ENCODE assay signal across 10 cellular contexts in genomic region chr12:7639571-7640122, GRCh38. TPM values are rescaled to one million over a fixed set of nuclear protein-coding genes. Genes with fewer than 3 reads are reported as not detected.
DNase-seq lines count a peak whose midpoint lies in the region; ATAC-seq and TF ChIP-seq lines count a peak whose summit lies in the region.
"Not testable (repeated sequence)": the region's sequence is repeated elsewhere in the genome, so short reads cannot be mapped to it uniquely, and the experiment has no call there.
"Had no signal": no experiment of that assay in that cellular context is flagged by ENCODE, and none has a peak within 500 bp of the region (broad histone marks: within the 10 kb centered on the region; RNA-seq: fewer than 3 reads in every experiment).

No MANE protein-coding gene starts in this region.

- not testable (repeated sequence) for ATAC-seq in lower lobe of right lung
- ATAC-seq in sciatic nerve = peak; percentile 26

- not testable (repeated sequence) for TF ChIP-seq CTCF in BJ (IDR thresholded peaks at IDR 0.05; ENCODE audit: insufficient read depth, low read depth, low read length); ascending aorta (IDR thresholded peaks at IDR 0.05); fibroblast of the aortic adventitia (IDR thresholded peaks at IDR 0.05; ENCODE audit: insufficient read depth, low read length); lower lobe of right lung (IDR thresholded peaks at IDR 0.05); tibial artery (IDR thresholded peaks at IDR 0.05)

- peak overlapping the region; percentile 84 for H3K27ac Mint-ChIP-seq in activated CD4-positive, alpha-beta memory T cell treated with anti-CD3 and anti-CD28 coated beads for 36 hours

- not testable (repeated sequence) for H3K9me3 ChIP-seq in KOPT-K1 (ENCODE audit: insufficient read depth, low read length, poor library complexity, severe bottlenecking); ascending aorta; lower lobe of right lung; tibial artery

- not testable (repeated sequence) for H3K36me3 ChIP-seq in BJ (ENCODE audit: control insufficient read depth, insufficient read depth, low read length); KOPT-K1 (ENCODE audit: insufficient read depth, low read length); ascending aorta; lower lobe of right lung; tibial artery

- intact Hi-C loops in activated CD4-positive, alpha-beta memory T cell treated with anti-CD3 and anti-CD28 coated beads for 36 hours (cut with micrococcal nuclease) = loop anchor here (2.0 to 10.0 kb wide), 5 partner anchors 165 to 507 kb away; partner anchors contain the start of genes CLSTN3 and SLC2A3
- intact Hi-C loops in ascending aorta (cut with DNase I) (loop anchor here (10.0 kb wide), 1 partner anchor 495 kb away; no protein-coding TSS in a partner anchor), lower lobe of right lung (cut with DNase I) (loop anchor here (10.0 kb wide), 1 partner anchor 425 kb away; no protein-coding TSS in a partner anchor), sciatic nerve (cut with DNase I) (loop anchor here (5.0 kb wide), 1 partner anchor 417 kb away; no protein-coding TSS in a partner anchor), tibial artery (cut with DNase I; ENCODE audit: low total_unique reads) (loop anchor here (2.0 kb wide), 1 partner anchor 419 kb away; no protein-coding TSS in a partner anchor)

- H3K9me3 Mint-ChIP-seq in activated CD4-positive, alpha-beta memory T cell treated with anti-CD3 and anti-CD28 coated beads for 36 hours = not testable (repeated sequence)

- H3K27me3 Mint-ChIP-seq in activated CD4-positive, alpha-beta memory T cell treated with anti-CD3 and anti-CD28 coated beads for 36 hours = not testable (repeated sequence)

- H3K4me3 Mint-ChIP-seq in activated CD4-positive, alpha-beta memory T cell treated with anti-CD3 and anti-CD28 coated beads for 36 hours = peak overlapping the region; percentile 79

- not testable (repeated sequence) for H3K36me3 Mint-ChIP-seq in activated CD4-positive, alpha-beta memory T cell treated with anti-CD3 and anti-CD28 coated beads for 36 hours

- peak overlapping the region; percentile 71 for H3K27ac ChIP-seq in KOPT-K1 (ENCODE audit: low read depth, low read length, poor library complexity, severe bottlenecking)
- H3K27ac ChIP-seq in ascending aorta, lower lobe of right lung, tibial artery: not testable (repeated sequence)

- not testable (repeated sequence) for H3K27me3 ChIP-seq in BJ (ENCODE audit: control insufficient read depth, insufficient read depth, low read length); ascending aorta; lower lobe of right lung (ENCODE audit: low read depth)
- H3K27me3 ChIP-seq in tibial artery = peaks cover 0 to 16% of the 10 kb centered on the region in 2 donors

- DNase-seq in BJ (ENCODE audit: low read depth); activated CD4-positive, alpha-beta memory T cell treated with anti-CD3 and anti-CD28 coated beads for 36 hours; ascending aorta (ENCODE audit: low spot score in 2 of 2); fibroblast of the aortic adventitia (ENCODE audit: low read depth); lower lobe of right lung; sciatic nerve (ENCODE audit: low spot score); tibial artery: not testable (repeated sequence)

- H3K4me1 ChIP-seq in ascending aorta, lower lobe of right lung: not testable (repeated sequence)
- H3K4me1 ChIP-seq in tibial artery = peaks cover 0 to 12% (median 0%) of the 10 kb centered on the region in 4 donors

- H3K4me3 ChIP-seq in BJ (ENCODE audit: low read depth, low read length) = peak overlapping the region; percentile 18; the same call in 1 of the 2 replicates
- H3K4me3 ChIP-seq in ascending aorta = peak overlapping the region; percentile 40 to 55
- H3K4me3 ChIP-seq in fibroblast of the aortic adventitia (ENCODE audit: low read depth, low read length) = peak overlapping the region; percentile 14
- H3K4me3 ChIP-seq in lower lobe of right lung = peak overlapping the region; percentile 43
- peak overlapping the region; percentile 42 to 44 for H3K4me3 ChIP-seq in tibial artery

- H3K4me1 Mint-ChIP-seq in activated CD4-positive, alpha-beta memory T cell treated with anti-CD3 and anti-CD28 coated beads for 36 hours (ENCODE audit: low read depth) = peaks cover 30% of the 10 kb centered on the region

- POLR2A ChIA-PET in BJ (lab: Charles Lee); activated CD4-positive, alpha-beta memory T cell treated with anti-CD3 and anti-CD28 coated beads for 36 hours (lab: Charles Lee): not testable (repeated sequence)

- CTCF ChIA-PET in BJ (lab: Yijun Ruan, JAX) = interaction anchor here (0.6 to 4.7 kb wide), 14 partner anchors 8 to 499 kb away, joined by 3 to 29 read pairs (median 4); no protein-coding TSS in a partner anchor
- CTCF ChIA-PET in activated CD4-positive, alpha-beta memory T cell treated with anti-CD3 and anti-CD28 coated beads for 36 hours (lab: Charles Lee) = interaction anchor here (0.6 to 7.1 kb wide), 12 partner anchors 8 to 450 kb away, joined by 3 to 69 read pairs (median 4); partner anchors contain the start of gene PEX5

RNA-seq across cellular contexts. Expression of gene APOBEC1, which starts 26.1 kb away (rescaled TPM):
- not detected in 2 replicates for polyA plus RNA-seq in BJ (2011; rRNA removed)
- not detected in 2 replicates for polyA minus RNA-seq in BJ (2011; rRNA and poly(A)+ RNA removed)
- not detected for total RNA-seq in activated CD4-positive, alpha-beta memory T cell treated with anti-CD3 and anti-CD28 coated beads for 36 hours
- total RNA-seq in ascending aorta (not detected), fibroblast of the aortic adventitia (ENCODE audit: low replicate concordance) (not detected in 2 replicates), lower lobe of right lung (not detected), sciatic nerve (not detected)
- total RNA-seq: occipital lobe, PC-9 had no signal

RNA-seq across cellular contexts. Expression of gene GDF3, which starts 55.9 kb away (rescaled TPM):
- polyA plus RNA-seq in BJ (2011; rRNA removed) = not detected in 2 replicates
- polyA minus RNA-seq in BJ (2011; rRNA and poly(A)+ RNA removed) = not detected in 2 replicates
- not detected for total RNA-seq in activated CD4-positive, alpha-beta memory T cell treated with anti-CD3 and anti-CD28 coated beads for 36 hours
- total RNA-seq in ascending aorta (not detected), fibroblast of the aortic adventitia (ENCODE audit: low replicate concordance) (not detected in 2 replicates), lower lobe of right lung (0.30 TPM), sciatic nerve (1.3 TPM)
- total RNA-seq: occipital lobe, PC-9 had no signal
